ENCODE assay signal across 8 cellular contexts in genomic region chr1:14915356-14916054, GRCh38.
A peak's percentile ranks its signal among the peaks of the same experiment; 100 is the strongest.
DNase-seq lines count a peak whose midpoint lies in the region; ATAC-seq and TF ChIP-seq lines count a peak whose summit lies in the region.

No MANE protein-coding gene starts in this region.

- peak; percentile 80 to 81 for TF ChIP-seq CTCF in GM23338 (conservative IDR thresholded peaks at IDR 0.05; ENCODE audit: low read depth in 2 of 2)

- no peaks in the 10 kb centered on the region for H3F3A ChIP-seq in GM23338 (replicated peaks; ENCODE audit: low read depth)

- no peak overlapping the region for H3K27ac ChIP-seq in GM23338 (ENCODE audit: low read depth)

- H3K27me3 ChIP-seq in GM23338 (ENCODE audit: insufficient read depth), result no peaks in the 10 kb centered on the region

- H3K4me3 ChIP-seq in GM23338, result no peak overlapping the region

- H3K9me3 Mint-ChIP-seq in GM23338, result no peaks in the 10 kb centered on the region
- H3K9me3 Mint-ChIP-seq in activated naive CD8-positive, alpha-beta T cell treated with anti-CD3 and anti-CD28 coated beads, Interleukin-2, amount 10 ng/mL, durations not matched to agents 7 days and 5 days, result no peaks in the 10 kb centered on the region

- no peak overlapping the region for H2AFZ ChIP-seq in GM23338

- no peak overlapping the region for H3K4me3 Mint-ChIP-seq in GM23338
- no peak overlapping the region for H3K4me3 Mint-ChIP-seq in activated naive CD8-positive, alpha-beta T cell treated with anti-CD3 and anti-CD28 coated beads, Interleukin-2, amount 10 ng/mL, durations not matched to agents 7 days and 5 days

- no peak overlapping the region for H3K27ac Mint-ChIP-seq in GM23338
- H3K27ac Mint-ChIP-seq in activated naive CD8-positive, alpha-beta T cell treated with anti-CD3 and anti-CD28 coated beads, Interleukin-2, amount 10 ng/mL, durations not matched to agents 7 days and 5 days, result no peak overlapping the region

- H4K20me1 ChIP-seq in GM23338 (replicated peaks; ENCODE audit: insufficient read depth), result no peaks in the 10 kb centered on the region; the same call in 1 of the 2 replicates

- H3K4me2 ChIP-seq in GM23338, result no peak overlapping the region

- H3K4me1 ChIP-seq in GM23338 (ENCODE audit: insufficient read depth), result peaks cover 9% of the 10 kb centered on the region; the same call in 1 of the 2 replicates

- H3K79me2 ChIP-seq in GM23338 (replicated peaks; ENCODE audit: insufficient read depth), result no peaks in the 10 kb centered on the region

- ATAC-seq in GM23338, result peak; percentile 86
- no peak for ATAC-seq in activated naive CD8-positive, alpha-beta T cell treated with anti-CD3 and anti-CD28 coated beads, Interleukin-2, amount 10 ng/mL, durations not matched to agents 7 days and 5 days (ENCODE audit: low read depth)
- no peak for ATAC-seq in HG02870 (IDR thresholded peaks at IDR 0.05; ENCODE audit: unreplicated experiment)
- ATAC-seq in GM21367 (IDR thresholded peaks at IDR 0.05; ENCODE audit: unreplicated experiment), result no peak

- no peaks in the 10 kb centered on the region for H3K36me3 ChIP-seq in GM23338 (ENCODE audit: insufficient read depth)

- no peaks in the 10 kb centered on the region for H3K36me3 Mint-ChIP-seq in GM23338 (ENCODE audit: low read depth)
- H3K36me3 Mint-ChIP-seq in activated naive CD8-positive, alpha-beta T cell treated with anti-CD3 and anti-CD28 coated beads, Interleukin-2, amount 10 ng/mL, durations not matched to agents 7 days and 5 days, result no peaks in the 10 kb centered on the region

- H3K4me1 Mint-ChIP-seq in GM23338, result peaks cover 12% of the 10 kb centered on the region
- H3K4me1 Mint-ChIP-seq in activated naive CD8-positive, alpha-beta T cell treated with anti-CD3 and anti-CD28 coated beads, Interleukin-2, amount 10 ng/mL, durations not matched to agents 7 days and 5 days, result no peaks in the 10 kb centered on the region

- DNase-seq in CD1c-positive myeloid dendritic cell (ENCODE audit: extremely low spot score) (peak; percentile 59), GM23338 (ENCODE audit: low spot score) (peak; percentile 74), RKO (ENCODE audit: low spot score) (peak; percentile 66), iPS DF 4.7 (ENCODE audit: extremely low read depth, low spot score) (peak; percentile 22)
- DNase-seq in activated naive CD8-positive, alpha-beta T cell treated with anti-CD3 and anti-CD28 coated beads, Interleukin-2, amount 10 ng/mL, durations not matched to agents 7 days and 5 days, result peak; percentile 60
- peak; percentile 47 to 63 for DNase-seq in stimulated activated CD4-positive, alpha-beta T cell treated with anti-CD3 and anti-CD28 coated beads, Interleukin-2, amount 100 ng/mL, for 24 hours

- POLR2A ChIA-PET in activated naive CD8-positive, alpha-beta T cell treated with anti-CD3 and anti-CD28 coated beads, Interleukin-2, amount 10 ng/mL, durations not matched to agents 7 days and 5 days (lab: Charles Lee), result no interaction called here

- H3K27me3 Mint-ChIP-seq in GM23338 (ENCODE audit: insufficient read depth, low read depth, poor library complexity), result no peaks in the 10 kb centered on the region
- peaks cover 7% of the 10 kb centered on the region for H3K27me3 Mint-ChIP-seq in activated naive CD8-positive, alpha-beta T cell treated with anti-CD3 and anti-CD28 coated beads, Interleukin-2, amount 10 ng/mL, durations not matched to agents 7 days and 5 days

- H3K9me2 ChIP-seq in GM23338 (ENCODE audit: insufficient read depth), result no peaks in the 10 kb centered on the region

TF ChIP-seq in GM23338, 12 proteins besides CTCF, POLR2A, EP300 and RAD21:
- no peak for TF ChIP-seq JUNB (IDR thresholded peaks at IDR 0.05; ENCODE audit: unreplicated experiment)
- no peak for TF ChIP-seq ETS1 (IDR thresholded peaks at IDR 0.05)
- TF ChIP-seq ZNF114 (CRISPR knock-in tag; IDR thresholded peaks at IDR 0.05), result no peak
- TF ChIP-seq POLR2AphosphoS5 (IDR thresholded peaks at IDR 0.05; ENCODE audit: low read depth), result no peak
- TF ChIP-seq REST (IDR thresholded peaks at IDR 0.05; ENCODE audit: unreplicated experiment), result no peak
- no peak for TF ChIP-seq CREB1 (CRISPR knock-in tag; IDR thresholded peaks at IDR 0.05; ENCODE audit: low read depth)
- TF ChIP-seq ZNF331 (CRISPR knock-in tag; IDR thresholded peaks at IDR 0.05; ENCODE audit: low read depth), result no peak
- TF ChIP-seq EZH2 (IDR thresholded peaks at IDR 0.05; ENCODE audit: low read depth, unreplicated experiment), result no peak

Comparison
In these comparisons a context has a peak if more than half of its experiments do, and no peak if none do; other contexts are left out.
1. DNase-seq: peak in every context shown above with its lines; median percentile 74 in GM23338; 66 in RKO; 60 in activated naive CD8-positive, alpha-beta T cell treated with anti-CD3 and anti-CD28 coated beads, Interleukin-2, amount 10 ng/mL, durations not matched to agents 7 days and 5 days; 59 in CD1c-positive myeloid dendritic cell; 55 in stimulated activated CD4-positive, alpha-beta T cell treated with anti-CD3 and anti-CD28 coated beads, Interleukin-2, amount 100 ng/mL, for 24 hours; 22 in iPS DF 4.7.